Comparison of ENCODE assay signal across 8 cellular contexts in the genomic region with DNA sequence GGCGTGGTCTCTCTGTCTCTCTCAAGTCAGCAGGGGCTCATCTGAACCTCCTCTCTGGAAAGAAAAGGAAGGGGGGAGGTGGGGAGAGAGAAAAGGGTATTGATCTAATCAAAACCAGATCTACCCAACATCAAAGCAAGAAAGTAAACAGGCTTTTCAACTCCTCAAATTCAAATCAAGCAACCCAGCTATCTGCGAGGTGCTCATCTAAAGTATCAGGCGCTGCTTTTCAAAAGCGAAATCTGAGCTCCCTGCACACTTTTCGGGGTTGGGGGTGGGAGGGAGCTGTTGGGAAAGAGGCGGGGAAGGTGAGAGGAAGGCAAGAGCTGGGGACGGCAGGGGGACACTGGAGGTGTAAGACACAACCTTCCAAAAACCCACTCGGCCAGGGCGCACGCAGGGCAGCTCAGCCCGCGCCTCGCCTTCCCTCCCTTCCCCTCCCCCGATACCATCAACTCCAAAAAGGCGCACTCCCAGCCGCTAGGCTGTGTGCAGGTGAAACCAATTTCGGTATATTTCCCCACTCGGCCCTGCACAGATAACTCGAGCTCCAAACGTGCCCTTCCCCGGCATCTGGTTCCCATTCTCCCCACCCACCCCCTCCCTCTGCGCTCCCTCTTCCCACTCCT. TPM values are rescaled to one million over a fixed set of nuclear protein-coding genes. Genes with fewer than 3 reads are reported as not detected.
DNase-seq lines count a peak whose midpoint lies in the region; ATAC-seq and TF ChIP-seq lines count a peak whose summit lies in the region.

No MANE protein-coding gene starts in this region.

- H3K9me3 ChIP-seq in iPS-18c (ENCODE audit: control insufficient read depth, insufficient read depth, low read length) = no peaks in the 10 kb centered on the region

- intact Hi-C loops in activated B cell treated with CpG ODN at 0.5 μM for 24 hours (cut with micrococcal nuclease) = loop anchor here (10.0 kb wide), 1 partner anchor 324 kb away; no protein-coding TSS in a partner anchor

- H3K4me1 Mint-ChIP-seq in activated B cell treated with CpG ODN at 0.5 μM for 24 hours = peaks cover 12% of the 10 kb centered on the region

- H3K27me3 Mint-ChIP-seq in activated B cell treated with CpG ODN at 0.5 μM for 24 hours = peaks cover 19% of the 10 kb centered on the region

- no peak for TF ChIP-seq CTCF in activated B cell treated with CpG ODN at 0.5 μM for 24 hours (IDR thresholded peaks at IDR 0.05)

- DNase-seq in NCI-H1417 (lab: John Stamatoyannopoulos, UW) (peak in 2 of 3 experiments; percentile 10 to 40), NCI-H1417 treated with DMSO at 0.1 percent for 48 hours (lab: John Stamatoyannopoulos, UW) (no peak), activated B cell treated with CpG ODN at 0.5 μM for 24 hours (no peak), NCI-H1694 treated with DMSO at 0.1 percent for 48 hours (lab: John Stamatoyannopoulos, UW) (no peak), DMS114 treated with DMSO at 0.1 percent for 48 hours (lab: John Stamatoyannopoulos, UW; ENCODE audit: unreplicated experiment) (no peak)
- DNase-seq in stimulated activated naive CD4-positive, alpha-beta T cell treated with Interleukin-2 at 50 U/mL for 16 hours (lab: John Stamatoyannopoulos, UW) = peak; percentile 9

- POLR2A ChIA-PET in activated B cell treated with CpG ODN at 0.5 μM for 24 hours (lab: Charles Lee) = no interaction called here

- no peak overlapping the region for H3K27ac Mint-ChIP-seq in activated B cell treated with CpG ODN at 0.5 μM for 24 hours

- no peaks in the 10 kb centered on the region for H3K9me3 Mint-ChIP-seq in activated B cell treated with CpG ODN at 0.5 μM for 24 hours

- H3K36me3 Mint-ChIP-seq in activated B cell treated with CpG ODN at 0.5 μM for 24 hours (ENCODE audit: low read depth) = no peaks in the 10 kb centered on the region

- CTCF ChIA-PET in activated B cell treated with CpG ODN at 0.5 μM for 24 hours (lab: Charles Lee) = no interaction called here

- H3K4me3 ChIP-seq in iPS-18c (ENCODE audit: insufficient read depth, low read depth, low read length) = peak overlapping the region; percentile 93

- no peak for ATAC-seq in activated B cell treated with CpG ODN at 0.5 μM for 24 hours (ENCODE audit: low read depth)
- ATAC-seq in GM19395 (IDR thresholded peaks at IDR 0.05; ENCODE audit: unreplicated experiment) = no peak

- H3K4me3 Mint-ChIP-seq in activated B cell treated with CpG ODN at 0.5 μM for 24 hours = peak overlapping the region; percentile 76

RNA-seq across cellular contexts. Expression of a gene that starts 2.7 kb away (rescaled TPM):
- total RNA-seq in activated B cell treated with CpG ODN at 0.5 μM for 24 hours = 0.17 and 0.27 TPM in 2 replicates

Comparison
In these comparisons a context has a peak if more than half of its experiments do, and no peak if none do; other contexts are left out.
1. DNase-seq: peak in NCI-H1417 (2 of 3) and stimulated activated naive CD4-positive, alpha-beta T cell treated with Interleukin-2 at 50 U/mL for 16 hours (single experiment); none in NCI-H1417 treated with DMSO at 0.1 percent for 48 hours (single experiment), activated B cell treated with CpG ODN at 0.5 μM for 24 hours (single experiment), NCI-H1694 treated with DMSO at 0.1 percent for 48 hours (single experiment) and DMS114 treated with DMSO at 0.1 percent for 48 hours (single experiment).